11 cellular contexts compared by ENCODE assay signal in genomic region chr15:31279221-31280036, GRCh38. TPM values are rescaled to one million over a fixed set of nuclear protein-coding genes. Genes with fewer than 3 reads are reported as not detected.
DNase-seq lines count a peak whose midpoint lies in the region; ATAC-seq and TF ChIP-seq lines count a peak whose summit lies in the region.
"Had no signal": no experiment of that assay in that cellular context is flagged by ENCODE, and none has a peak within 500 bp of the region (broad histone marks: within the 10 kb centered on the region; RNA-seq: fewer than 3 reads in every experiment).

No MANE protein-coding gene starts in this region.

- peaks cover 7% of the 10 kb centered on the region for H3K4me1 ChIP-seq in CD4-positive, CD25-positive, alpha-beta regulatory T cell (ENCODE audit: control insufficient read depth, insufficient read depth, low read length, poor library complexity, severe bottlenecking)
- H3K4me1 ChIP-seq in neural progenitor cell: peaks cover 8% of the 10 kb centered on the region

- H3K4me3 ChIP-seq in CD4-positive, CD25-positive, alpha-beta regulatory T cell (ENCODE audit: low read depth, low read length): no peak overlapping the region
- H3K4me3 ChIP-seq in neural progenitor cell: no peak overlapping the region
- H3K4me3 ChIP-seq: skin epidermis had no signal

- H3K27ac ChIP-seq in CD4-positive, CD25-positive, alpha-beta regulatory T cell (ENCODE audit: insufficient read depth, low read length, poor library complexity, severe bottlenecking): no peak overlapping the region
- no peak overlapping the region for H3K27ac ChIP-seq in neural progenitor cell

- H4K20me1 ChIP-seq in neural progenitor cell (ENCODE audit: low read depth): no peaks in the 10 kb centered on the region

- H3F3A ChIP-seq in neural progenitor cell (ENCODE audit: low read depth): no peaks in the 10 kb centered on the region

- no peak for DNase-seq in CD4-positive, CD25-positive, alpha-beta regulatory T cell
- DNase-seq in NCI-H1105 (lab: John Stamatoyannopoulos, UW): peak; percentile 90
- DNase-seq in cerebellum (ENCODE audit: low spot score): peak; percentile 70
- no peak for DNase-seq in neural progenitor cell (ENCODE audit: low spot score)
- no peak for DNase-seq in glomerular visceral epithelial cell (ENCODE audit: extremely low spot score)
- DNase-seq in SKM-1 treated with dmso at 0.1 percent for 144 hours (lab: John Stamatoyannopoulos, UW; ENCODE audit: unreplicated experiment): no peak
- DNase-seq in ecto neural progenitor cell (ENCODE audit: low spot score): no peak
- DNase-seq: GOT3 had no signal

- ATAC-seq in CD4-positive, CD25-positive, alpha-beta regulatory T cell (ENCODE audit: low read depth in 2 of 2): no peak
- no peak for ATAC-seq in GM19395 (IDR thresholded peaks at IDR 0.05; ENCODE audit: unreplicated experiment)

- peak overlapping the region in 1 of 4 donors; percentile 10 for H3K4me3 Mint-ChIP-seq in CD4-positive, CD25-positive, alpha-beta regulatory T cell
- no peak overlapping the region for H3K4me3 Mint-ChIP-seq in neural progenitor cell
- H3K4me3 Mint-ChIP-seq: memory B cell had no signal

- H3K27ac Mint-ChIP-seq in CD4-positive, CD25-positive, alpha-beta regulatory T cell: peak overlapping the region; percentile 12 to 76 (median 70)
- peak overlapping the region; percentile 51 for H3K27ac Mint-ChIP-seq in neural progenitor cell
- H3K27ac Mint-ChIP-seq: memory B cell had no signal

- no peak overlapping the region for H2AFZ ChIP-seq in neural progenitor cell (replicated peaks)

- H3K9ac ChIP-seq in neural progenitor cell: no peak overlapping the region

- H3K9me3 ChIP-seq in CD4-positive, CD25-positive, alpha-beta regulatory T cell (ENCODE audit: control insufficient read depth in 2 of 2, low read length in 2 of 2): no peaks in the 10 kb centered on the region
- no peaks in the 10 kb centered on the region for H3K9me3 ChIP-seq in neural progenitor cell (ENCODE audit: low read depth)

- peaks cover 7% of the 10 kb centered on the region for H3K36me3 Mint-ChIP-seq in CD4-positive, CD25-positive, alpha-beta regulatory T cell
- no peaks in the 10 kb centered on the region for H3K36me3 Mint-ChIP-seq in neural progenitor cell
- H3K36me3 Mint-ChIP-seq: memory B cell had no signal

- H3K27me3 ChIP-seq in CD4-positive, CD25-positive, alpha-beta regulatory T cell (ENCODE audit: control insufficient read depth, insufficient read depth, low read length): peaks cover 2% of the 10 kb centered on the region
- H3K27me3 ChIP-seq in neural progenitor cell: no peaks in the 10 kb centered on the region

- no peak for TF ChIP-seq CTCF in neural progenitor cell (IDR thresholded peaks at IDR 0.05)

- peaks cover 4% of the 10 kb centered on the region for H3K27me3 Mint-ChIP-seq in CD4-positive, CD25-positive, alpha-beta regulatory T cell
- peaks cover 8% of the 10 kb centered on the region for H3K27me3 Mint-ChIP-seq in neural progenitor cell (ENCODE audit: insufficient read depth, low read depth)
- H3K27me3 Mint-ChIP-seq: memory B cell had no signal

- H3K36me3 ChIP-seq in CD4-positive, CD25-positive, alpha-beta regulatory T cell (ENCODE audit: control insufficient read depth, insufficient read depth, low read length): no peaks in the 10 kb centered on the region
- H3K36me3 ChIP-seq in neural progenitor cell: no peaks in the 10 kb centered on the region

- peaks cover 0 to 4% (median 0%) of the 10 kb centered on the region in 7 donors for H3K9me3 Mint-ChIP-seq in CD4-positive, CD25-positive, alpha-beta regulatory T cell
- H3K9me3 Mint-ChIP-seq in neural progenitor cell: no peaks in the 10 kb centered on the region
- H3K9me3 Mint-ChIP-seq: memory B cell had no signal

- peaks cover 0 to 22% (median 15%) of the 10 kb centered on the region in 4 donors for H3K4me1 Mint-ChIP-seq in CD4-positive, CD25-positive, alpha-beta regulatory T cell
- peaks cover 29% of the 10 kb centered on the region for H3K4me1 Mint-ChIP-seq in neural progenitor cell

- H3K79me2 ChIP-seq in neural progenitor cell (ENCODE audit: low read depth): no peaks in the 10 kb centered on the region

- H3K4me2 ChIP-seq in neural progenitor cell: no peak overlapping the region

RNA-seq across cellular contexts. Expression of gene KLF13, which starts 47.2 kb away (rescaled TPM):
- 227 TPM for total RNA-seq in CD4-positive, CD25-positive, alpha-beta regulatory T cell
- polyA plus RNA-seq in CD4-positive, CD25-positive, alpha-beta regulatory T cell: 10 to 100 TPM; 36.3 to 52.1 (median 47.7) TPM
- 28.9 TPM for total RNA-seq in cerebellum
- 11.9 and 25.1 TPM in 2 replicates for total RNA-seq in neural progenitor cell (ENCODE audit: low replicate concordance)

Comparison
In these comparisons a context has a peak if more than half of its experiments do, and no peak if none do; other contexts are left out.
1. DNase-seq: peak in NCI-H1105 (single experiment) and cerebellum (single experiment); none in CD4-positive, CD25-positive, alpha-beta regulatory T cell (0 of 3), neural progenitor cell (single experiment), glomerular visceral epithelial cell (single experiment), SKM-1 treated with dmso at 0.1 percent for 144 hours (single experiment) and ecto neural progenitor cell (single experiment).